20 cellular contexts compared by ENCODE assay signal in genomic region chr2:223618172-223619035, GRCh38. TPM values are rescaled to one million over a fixed set of nuclear protein-coding genes. Genes with fewer than 3 reads are reported as not detected.
DNase-seq lines count a peak whose midpoint lies in the region; ATAC-seq, FAIRE-seq and TF ChIP-seq lines count a peak whose summit lies in the region.
"Had no signal": no experiment of that assay in that cellular context is flagged by ENCODE, and none has a peak within 500 bp of the region (broad histone marks: within the 10 kb centered on the region; RNA-seq: fewer than 3 reads in every experiment).

No MANE protein-coding gene starts in this region.

- WGBS in HepG2 (ENCODE audit: low lambda C conversion rate): 7% methylated on average over 13 of the region's 13 CpGs
- 9% methylated on average over 12 of the region's 13 CpGs for WGBS in right lobe of liver (ENCODE audit: insufficient coverage, low coverage, low lambda C conversion rate, missing lambda C conversion rate)

- H3K4me3 ChIP-seq in HepG2 (replicated peaks in 1 of 3; ENCODE audit: insufficient read depth in 1 of 3, low read depth in 2 of 3, low read length in 3 of 3): no peak overlapping the region
- H3K4me3 ChIP-seq in right lobe of liver: no peak overlapping the region
- H3K4me3 ChIP-seq in brain microvascular endothelial cell (ENCODE audit: low read depth, low read length): no peak overlapping the region
- no peak overlapping the region for H3K4me3 ChIP-seq in keratinocyte (ENCODE audit: control insufficient read depth in 2 of 3, extremely low read depth in 1 of 3, insufficient read depth in 2 of 3, low read depth in 1 of 3, low read length in 3 of 3)
- H3K4me3 ChIP-seq: A549, thyroid gland had no signal

- H3K9me1 ChIP-seq in keratinocyte (ENCODE audit: control insufficient read depth, extremely low read depth, insufficient read depth, low read length): no peaks in the 10 kb centered on the region

- H3K36me3 ChIP-seq in HepG2 (replicated peaks in 1 of 2; ENCODE audit: control insufficient read depth in 1 of 2, insufficient read depth in 2 of 2, low read length in 2 of 2) (no peaks in the 10 kb centered on the region), right lobe of liver (no peaks in the 10 kb centered on the region), brain microvascular endothelial cell (replicated peaks) (no peaks in the 10 kb centered on the region), keratinocyte (ENCODE audit: control insufficient read depth in 2 of 2, extremely low read depth in 1 of 2, insufficient read depth in 2 of 2, low read length in 2 of 2) (no peaks in the 10 kb centered on the region)
- H3K36me3 ChIP-seq: thyroid gland had no signal

- no peak for DNase-seq in HepG2 (ENCODE audit: low spot score)
- no peak for DNase-seq in right lobe of liver
- no peak for DNase-seq in brain microvascular endothelial cell
- no peak for DNase-seq in keratinocyte (ENCODE audit: low read depth, low spot score)
- no peak for DNase-seq in NK-92 treated with Interleukin-12 subunit alpha and Interleukin-12 subunit beta, amount 100 ng/mL, for 24 hours (lab: John Stamatoyannopoulos, UW)
- no peak for DNase-seq in NCI-H1105 (lab: John Stamatoyannopoulos, UW)
- DNase-seq in MCF 10A (ENCODE audit: unreplicated experiment): no peak
- DNase-seq: activated CD4-positive, alpha-beta T cell treated with anti-CD3 and anti-CD28 coated beads, Interleukin-2, amount 50 U/mL, for 1 hour; CD8-positive, alpha-beta T cell; cortex of kidney; MV-4-11; naive thymus-derived CD8-positive, alpha-beta T cell; stimulated activated CD4-positive, alpha-beta T cell treated with anti-CD3 and anti-CD28 coated beads, Interleukin-12 subunit alpha, Interleukin-12 subunit beta, amount 100 ng/mL, for 4 hours; thyroid gland had no signal

- intact Hi-C loops in HepG2 (cut with micrococcal nuclease; ENCODE audit: unreplicated experiment) (no loop called here), right lobe of liver (cut with DNase I) (no loop called here), MCF 10A (cut with micrococcal nuclease) (no loop called here)

- no peak overlapping the region for H3K9ac ChIP-seq in HepG2 (ENCODE audit: insufficient read depth, low read depth, low read length)
- H3K9ac ChIP-seq in keratinocyte (ENCODE audit: control insufficient read depth, extremely low read depth, insufficient read depth, low read length): no peak overlapping the region

- H2AFZ ChIP-seq in HepG2 (ENCODE audit: low read length) (no peak overlapping the region), keratinocyte (ENCODE audit: control insufficient read depth, low read length) (no peak overlapping the region)

- H3K4me1 ChIP-seq in HepG2 (ENCODE audit: insufficient read depth, low read length) (peaks cover 1% of the 10 kb centered on the region; the same call in 1 of the 2 replicates), right lobe of liver (no peaks in the 10 kb centered on the region), keratinocyte (ENCODE audit: control insufficient read depth, extremely low read depth, insufficient read depth, low read length) (no peaks in the 10 kb centered on the region)

- no peak overlapping the region for H3K4me3 Mint-ChIP-seq in MCF 10A (ENCODE audit: unreplicated experiment)
- H3K4me3 Mint-ChIP-seq: CD8-positive, alpha-beta T cell; naive thymus-derived CD8-positive, alpha-beta T cell; stimulated activated effector memory CD8-positive, alpha-beta T cell treated with anti-CD3 and anti-CD28 coated beads, Interleukin-12 subunit alpha, Interleukin-12 subunit beta, amount 100 ng/mL, for 72 hours had no signal

- no peak for TF ChIP-seq POLR2A in HepG2 (IDR thresholded peaks at IDR 0.05; ENCODE audit: insufficient read depth in 1 of 2, low read depth in 2 of 2, low read length in 2 of 2)
- TF ChIP-seq POLR2A in right lobe of liver (IDR thresholded peaks at IDR 0.05): no peak

- peaks cover 0 to 9% of the 10 kb centered on the region in 2 experiments; a peak in 3 of 5 replicates for H3K27me3 ChIP-seq in HepG2 (ENCODE audit: control insufficient read depth in 1 of 2, insufficient read depth in 2 of 2, low read length in 2 of 2)
- H3K27me3 ChIP-seq in right lobe of liver: no peaks in the 10 kb centered on the region
- H3K27me3 ChIP-seq in brain microvascular endothelial cell (replicated peaks): no peaks in the 10 kb centered on the region
- no peaks in the 10 kb centered on the region for H3K27me3 ChIP-seq in keratinocyte (ENCODE audit: control insufficient read depth, extremely low read depth, insufficient read depth, low read length)
- H3K27me3 ChIP-seq: thyroid gland had no signal

- no peaks in the 10 kb centered on the region for H3K27me3 Mint-ChIP-seq in MCF 10A (ENCODE audit: insufficient read depth, unreplicated experiment)

- dilution Hi-C loops in keratinocyte (cut with MboI; ENCODE audit: extremely low pct_ligation_motif_present, low sequenced_read_pairs): no loop called here

- TF ChIP-seq EP300 in HepG2 (IDR thresholded peaks at IDR 0.05; ENCODE audit: low read depth in 2 of 2, low read length in 2 of 2): no peak
- TF ChIP-seq EP300 in HepG2 (CRISPR knock-in tag; IDR thresholded peaks at IDR 0.05; ENCODE audit: borderline replicate concordance): no peak

- no peak for FAIRE-seq in HepG2 (lab: Jason Lieb, UNC)
- peak; percentile 5 for FAIRE-seq in keratinocyte (lab: Jason Lieb, UNC)
- FAIRE-seq: A549, RCC 7860, TTC549 had no signal

- H3K9me3 ChIP-seq in HepG2 (ENCODE audit: low read length): no peaks in the 10 kb centered on the region
- H3K9me3 ChIP-seq in right lobe of liver: no peaks in the 10 kb centered on the region
- H3K9me3 ChIP-seq in keratinocyte (ENCODE audit: control insufficient read depth, low read depth, low read length): no peaks in the 10 kb centered on the region
- H3K9me3 ChIP-seq: A549, thyroid gland had no signal

- H3K36me3 Mint-ChIP-seq in MCF 10A (ENCODE audit: insufficient read depth, unreplicated experiment): no peaks in the 10 kb centered on the region
- H3K36me3 Mint-ChIP-seq: CD8-positive, alpha-beta T cell; IgD-negative memory B cell; stimulated activated effector memory CD8-positive, alpha-beta T cell treated with anti-CD3 and anti-CD28 coated beads, Interleukin-12 subunit alpha, Interleukin-12 subunit beta, amount 100 ng/mL, for 72 hours had no signal

- peak; percentile 35; the same call in 1 of the 2 replicates for TF ChIP-seq CTCF in HepG2 (CRISPR knock-in tag; IDR thresholded peaks at IDR 0.05)
- TF ChIP-seq CTCF in right lobe of liver (IDR thresholded peaks at IDR 0.05): no peak
- peak; percentile 40 for TF ChIP-seq CTCF in brain microvascular endothelial cell (IDR thresholded peaks at IDR 0.05; ENCODE audit: low read depth, low read length, missing control alignments)
- peak in 1 of 3 experiments; percentile 13 for TF ChIP-seq CTCF in keratinocyte (optimal IDR thresholded peaks at IDR 0.05 in 1 of 3, IDR thresholded peaks at IDR 0.05 in 1 of 3, conservative IDR thresholded peaks at IDR 0.05 in 1 of 3; ENCODE audit: extremely low read depth in 1 of 3, insufficient read depth in 2 of 3, low read length in 3 of 3)
- no peak for TF ChIP-seq CTCF in MCF 10A (IDR thresholded peaks at IDR 0.05; ENCODE audit: unreplicated experiment)

- BruUV-seq in HepG2 (replicated peaks; lab: Mats Ljungman, UMichigan) (no TSS peak), MCF 10A (replicated peaks; lab: Mats Ljungman, UMichigan) (no TSS peak)

- CTCF ChIA-PET in HepG2 (lab: Yijun Ruan, JAX; ENCODE audit: low intra/inter-chr PET ratio, low total read pairs): no interaction called here
- CTCF ChIA-PET in MCF 10A (lab: Yijun Ruan, JAX): interaction anchor here (0.6 to 1.1 kb wide), 2 partner anchors 10 to 56 kb away, joined by 3 to 4 read pairs; no protein-coding TSS in a partner anchor

- POLR2A ChIA-PET in HepG2 (lab: Yijun Ruan, JAX): no interaction called here
- POLR2A ChIA-PET in MCF 10A (lab: Yijun Ruan, JAX): interaction anchor here (0.6 to 0.8 kb wide), 2 partner anchors 397 to 564 kb away, joined by 3 to 4 read pairs; no protein-coding TSS in a partner anchor

- H3K9me3 Mint-ChIP-seq in MCF 10A (ENCODE audit: unreplicated experiment): no peaks in the 10 kb centered on the region
- H3K9me3 Mint-ChIP-seq: CD8-positive, alpha-beta T cell; stimulated activated effector memory CD8-positive, alpha-beta T cell treated with anti-CD3 and anti-CD28 coated beads, Interleukin-12 subunit alpha, Interleukin-12 subunit beta, amount 100 ng/mL, for 72 hours had no signal

- H3K79me2 ChIP-seq in HepG2 (ENCODE audit: insufficient read depth, low read length) (no peaks in the 10 kb centered on the region), keratinocyte (ENCODE audit: control insufficient read depth, insufficient read depth, low read length) (no peaks in the 10 kb centered on the region)

- ATAC-seq in HepG2 (peak; percentile 46; the same call in 2 of the 3 replicates), right lobe of liver (no peak), HG03097 (IDR thresholded peaks at IDR 0.05; ENCODE audit: low FRiP score, unreplicated experiment) (no peak)
- ATAC-seq: A549; CD8-positive, alpha-beta T cell; naive thymus-derived CD8-positive, alpha-beta T cell had no signal

- H3K4me2 ChIP-seq in HepG2 (ENCODE audit: low read depth, low read length): no peak overlapping the region
- H3K4me2 ChIP-seq in keratinocyte (ENCODE audit: control insufficient read depth, extremely low read depth, insufficient read depth, low read depth, low read length): no peak overlapping the region
- H3K4me2 ChIP-seq: A549 had no signal

- no peak overlapping the region for H3K27ac Mint-ChIP-seq in MCF 10A (ENCODE audit: low read depth, unreplicated experiment)
- H3K27ac Mint-ChIP-seq: CD8-positive, alpha-beta T cell; IgD-negative memory B cell; naive thymus-derived CD8-positive, alpha-beta T cell; stimulated activated effector memory CD8-positive, alpha-beta T cell treated with anti-CD3 and anti-CD28 coated beads, Interleukin-12 subunit alpha, Interleukin-12 subunit beta, amount 100 ng/mL, for 72 hours had no signal

- no peaks in the 10 kb centered on the region for H3K4me1 Mint-ChIP-seq in MCF 10A (ENCODE audit: insufficient read depth, unreplicated experiment)
- H3K4me1 Mint-ChIP-seq: IgD-negative memory B cell; naive thymus-derived CD8-positive, alpha-beta T cell; stimulated activated effector memory CD8-positive, alpha-beta T cell treated with anti-CD3 and anti-CD28 coated beads, Interleukin-12 subunit alpha, Interleukin-12 subunit beta, amount 100 ng/mL, for 72 hours had no signal

- H4K20me1 ChIP-seq in HepG2 (ENCODE audit: insufficient read depth, low read length) (no peaks in the 10 kb centered on the region), keratinocyte (ENCODE audit: control insufficient read depth, extremely low read depth, insufficient read depth, low read length) (no peaks in the 10 kb centered on the region)

- in situ Hi-C loops in HepG2 (cut with HindIII; ENCODE audit: extremely low pct_ligation_motif_present, low pct_unique_long_range_greater_than_20kb) (no loop called here), brain microvascular endothelial cell (cut with HindIII; ENCODE audit: low pct_ligation_motif_present, low sequenced_read_pairs) (loop anchor here (25.0 kb wide), 1 partner anchor 156 kb away; no protein-coding TSS in a partner anchor)

- TF ChIP-seq RAD21 in HepG2 (CRISPR knock-in tag; IDR thresholded peaks at IDR 0.05): no peak

- no peak overlapping the region for H3K27ac ChIP-seq in HepG2 (ENCODE audit: extremely low read length, insufficient read depth, low read length)
- H3K27ac ChIP-seq in right lobe of liver: no peak overlapping the region
- H3K27ac ChIP-seq in brain microvascular endothelial cell: no peak overlapping the region
- no peak overlapping the region for H3K27ac ChIP-seq in keratinocyte (ENCODE audit: control insufficient read depth, insufficient read depth, low read length)
- H3K27ac ChIP-seq: A549, thyroid gland had no signal

RNA-seq across cellular contexts. Expression of gene SCG2, which starts 16.2 kb away (rescaled TPM):
- total RNA-seq in HepG2 (2016; rRNA removed; fragmentation: Illumina TruSeq; extraction: Trizol) (not detected in 2 replicates), right lobe of liver (not detected), MCF 10A (2022) (0.52 and 0.84 TPM in 2 replicates)
- not detected in 2 replicates for total RNA-seq in HepG2 (2016; cell fraction: cytosol; rRNA removed; fragmentation: Illumina TruSeq; extraction: Trizol; ENCODE audit: low read depth)
- total RNA-seq in HepG2 (2016; cell fraction: insoluble cytoplasmic fraction; rRNA removed; fragmentation: Illumina TruSeq; extraction: Trizol): not detected in 2 replicates
- not detected in 2 replicates for total RNA-seq in HepG2 (2016; cell fraction: membrane; rRNA removed; fragmentation: Illumina TruSeq; extraction: Trizol)
- total RNA-seq in HepG2 (2016; cell fraction: nucleus; rRNA removed; fragmentation: Illumina TruSeq; extraction: Trizol): not detected in 2 replicates
- polyA plus RNA-seq in HepG2 (2011; rRNA removed) (not detected in 2 replicates), keratinocyte (0.08 to 0.10 TPM (median 0.08 TPM) in 3 replicates)
- polyA plus RNA-seq in HepG2 (2011; cell fraction: cytosol; rRNA removed): not detected in 2 replicates
- polyA plus RNA-seq in HepG2 (2011; cell fraction: nucleus; rRNA removed): not detected in 2 replicates
- polyA plus RNA-seq in HepG2 (2012): not detected in 2 replicates
- polyA plus RNA-seq in HepG2 (2016; cell fraction: cytosol; fragmentation: Illumina TruSeq; extraction: Trizol; ENCODE audit: low read depth): not detected in 2 replicates
- polyA plus RNA-seq in HepG2 (2016; cell fraction: insoluble cytoplasmic fraction; fragmentation: Illumina TruSeq; extraction: Trizol; ENCODE audit: low read depth): not detected in 2 replicates
- not detected in 2 replicates for polyA plus RNA-seq in HepG2 (2016; cell fraction: membrane; fragmentation: Illumina TruSeq; extraction: Trizol; ENCODE audit: low read depth)
- 0.23 TPM in 1 of 2 replicates, not detected in the other for polyA plus RNA-seq in HepG2 (2016; cell fraction: nucleus; fragmentation: Illumina TruSeq; extraction: Trizol; ENCODE audit: insufficient read depth, low read depth)
- polyA minus RNA-seq in HepG2 (2011; rRNA and poly(A)+ RNA removed; ENCODE audit: low replicate concordance): not detected in 2 replicates
- not detected in 2 replicates for polyA minus RNA-seq in HepG2 (2011; cell fraction: cytosol; rRNA and poly(A)+ RNA removed)
- polyA minus RNA-seq in HepG2 (2011; cell fraction: nucleus; rRNA and poly(A)+ RNA removed): not detected in 2 replicates
- polyA plus RNA-seq in keratinocyte (2011; ENCODE audit: low read depth): 0.70 TPM
- 0.09 and 0.10 TPM in 2 replicates for polyA plus RNA-seq in keratinocyte (2011; cell fraction: cytosol; rRNA removed)
- 0.25 and 0.43 TPM in 2 replicates for polyA plus RNA-seq in keratinocyte (2011; cell fraction: nucleus; rRNA removed)
- 0.27 TPM in 1 of 2 replicates, not detected in the other for polyA plus RNA-seq in keratinocyte (2012; ENCODE audit: low replicate concordance)
- polyA minus RNA-seq in keratinocyte: not detected in 3 replicates
- polyA minus RNA-seq in keratinocyte (2011; cell fraction: cytosol; rRNA and poly(A)+ RNA removed): not detected
- polyA minus RNA-seq in keratinocyte (2011; cell fraction: nucleus; rRNA and poly(A)+ RNA removed): not detected in 2 replicates
- total RNA-seq: CD8-positive, alpha-beta T cell; naive thymus-derived CD8-positive, alpha-beta T cell had no signal
- polyA plus RNA-seq: IgD-negative memory B cell; naive thymus-derived CD8-positive, alpha-beta T cell had no signal

Comparison
In these comparisons a context has a peak if more than half of its experiments do, and no peak if none do; other contexts are left out.
1. CTCF ChIP-seq: peak in HepG2 (single experiment) and brain microvascular endothelial cell (single experiment); none in right lobe of liver (0 of 4) and MCF 10A (single experiment).